Comparison of ENCODE assay signal across 1 cellular context in genomic region chr16:28491970-28492474, GRCh38.
TF ChIP-seq lines count a peak whose summit lies in the region.

TSS of gene CLN3 (minus strand) at chr16:28492074. CDS start at chr16:28491759, 315 bp downstream.

TF ChIP-seq in K562, 482 proteins besides CTCF, POLR2A, EP300 and RAD21 (continued from another document and continues in another):
- TF ChIP-seq MITF (IDR thresholded peaks at IDR 0.05) (peak; percentile 99), PHTF2 (CRISPR knock-in tag; IDR thresholded peaks at IDR 0.05) (no peak), MAFG (tag; conservative IDR thresholded peaks at IDR 0.05) (no peak), ZBTB12 (CRISPR knock-in tag; IDR thresholded peaks at IDR 0.05) (peak; percentile 25; the same call in 1 of the 2 replicates), ATF1 (CRISPR knock-in tag; IDR thresholded peaks at IDR 0.05) (no peak), ATF1 (tag; IDR thresholded peaks at IDR 0.05) (peak; percentile 89), ZNF224 (CRISPR knock-in tag; IDR thresholded peaks at IDR 0.05) (no peak), IFI16 (CRISPR knock-in tag; IDR thresholded peaks at IDR 0.05) (no peak), MTA1 (IDR thresholded peaks at IDR 0.05; ENCODE audit: borderline replicate concordance) (no peak), STAG1 (CRISPR knock-in tag; IDR thresholded peaks at IDR 0.05; ENCODE audit: borderline replicate concordance) (no peak), MXI1 (IDR thresholded peaks at IDR 0.05; ENCODE audit: low read depth, low read length) (no peak), SIN3A (IDR thresholded peaks at IDR 0.05; ENCODE audit: borderline replicate concordance in 2 of 2, control insufficient read depth in 1 of 2, low read depth in 2 of 2, low read length in 2 of 2) (peak; percentile 80 to 93), ELF4 (CRISPR knock-in tag; IDR thresholded peaks at IDR 0.05) (peak; percentile 96), TRIM28 (IDR thresholded peaks at IDR 0.05) (peak; percentile 35; the same call in 1 of the 2 replicates), HMGXB4 (CRISPR knock-in tag; IDR thresholded peaks at IDR 0.05) (peak; percentile 32; the same call in 1 of the 2 replicates), NFXL1 (CRISPR knock-in tag; IDR thresholded peaks at IDR 0.05) (no peak), CBX5 (IDR thresholded peaks at IDR 0.05; ENCODE audit: borderline replicate concordance, low read depth) (no peak), BHLHE40 (IDR thresholded peaks at IDR 0.05; ENCODE audit: low read length) (peak; percentile 99), RFX1 (IDR thresholded peaks at IDR 0.05) (no peak), HIVEP1 (CRISPR knock-in tag; IDR thresholded peaks at IDR 0.05) (no peak), CBX2 (IDR thresholded peaks at IDR 0.05; ENCODE audit: insufficient read depth, low read length, poor library complexity, severe bottlenecking) (no peak), GMEB1 (CRISPR knock-in tag; IDR thresholded peaks at IDR 0.05) (peak; percentile 46), SPI1 (IDR thresholded peaks at IDR 0.05; ENCODE audit: borderline replicate concordance, low read depth, low read length) (0 out of 2 replicates have a peak, but pooled peaks have one; percentile 23), RNF219 (CRISPR knock-in tag; IDR thresholded peaks at IDR 0.05) (no peak), NFRKB (IDR thresholded peaks at IDR 0.05; ENCODE audit: low read depth) (peak; percentile 98), RBM22 (IDR thresholded peaks at IDR 0.05; ENCODE audit: low read depth, low read length, poor library complexity, severe bottlenecking) (no peak), HDAC3 (IDR thresholded peaks at IDR 0.05; ENCODE audit: borderline replicate concordance, partially characterized antibody) (no peak), FOXK2 (conservative IDR thresholded peaks at IDR 0.05 in 1 of 2, IDR thresholded peaks at IDR 0.05 in 1 of 2; ENCODE audit: low read depth in 2 of 2) (peak; percentile 88 to 93), ZNF263 (CRISPR knock-in tag; IDR thresholded peaks at IDR 0.05; ENCODE audit: borderline replicate concordance) (no peak), ZFP36 (IDR thresholded peaks at IDR 0.05; ENCODE audit: low read depth, low read length, partially characterized antibody) (no peak), TOE1 (IDR thresholded peaks at IDR 0.05; ENCODE audit: borderline replicate concordance) (peak; percentile 100), TOE1 (CRISPR knock-in tag; IDR thresholded peaks at IDR 0.05; ENCODE audit: borderline replicate concordance, low read depth) (no peak), NR2C2 (CRISPR knock-in tag; IDR thresholded peaks at IDR 0.05) (no peak), NR2C2 (tag; IDR thresholded peaks at IDR 0.05) (peak; percentile 92), ZNF696 (CRISPR knock-in tag; conservative IDR thresholded peaks at IDR 0.05) (no peak), JUN (IDR thresholded peaks at IDR 0.05; ENCODE audit: borderline replicate concordance, low read depth, low read length) (peak; percentile 10; the same call in 1 of the 2 replicates), JUN (CRISPR knock-in tag; IDR thresholded peaks at IDR 0.05; ENCODE audit: borderline replicate concordance) (0 out of 2 replicates have a peak, but pooled peaks have one; percentile 27), KDM4B (IDR thresholded peaks at IDR 0.05; ENCODE audit: borderline replicate concordance in 2 of 2, low read depth in 1 of 2) (peak in 1 of 2 experiments; percentile 90; a peak in 1 of 4 replicates), POLR3G (IDR thresholded peaks at IDR 0.05; ENCODE audit: extremely low read depth, insufficient read length, insufficient replicate concordance) (no peak)
- TF ChIP-seq, protein P1, sequence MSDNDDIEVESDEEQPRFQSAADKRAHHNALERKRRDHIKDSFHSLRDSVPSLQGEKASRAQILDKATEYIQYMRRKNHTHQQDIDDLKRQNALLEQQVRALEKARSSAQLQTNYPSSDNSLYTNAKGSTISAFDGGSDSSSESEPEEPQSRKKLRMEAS (CRISPR knock-in tag; IDR thresholded peaks at IDR 0.05): peak; percentile 97
- TF ChIP-seq, protein P2, sequence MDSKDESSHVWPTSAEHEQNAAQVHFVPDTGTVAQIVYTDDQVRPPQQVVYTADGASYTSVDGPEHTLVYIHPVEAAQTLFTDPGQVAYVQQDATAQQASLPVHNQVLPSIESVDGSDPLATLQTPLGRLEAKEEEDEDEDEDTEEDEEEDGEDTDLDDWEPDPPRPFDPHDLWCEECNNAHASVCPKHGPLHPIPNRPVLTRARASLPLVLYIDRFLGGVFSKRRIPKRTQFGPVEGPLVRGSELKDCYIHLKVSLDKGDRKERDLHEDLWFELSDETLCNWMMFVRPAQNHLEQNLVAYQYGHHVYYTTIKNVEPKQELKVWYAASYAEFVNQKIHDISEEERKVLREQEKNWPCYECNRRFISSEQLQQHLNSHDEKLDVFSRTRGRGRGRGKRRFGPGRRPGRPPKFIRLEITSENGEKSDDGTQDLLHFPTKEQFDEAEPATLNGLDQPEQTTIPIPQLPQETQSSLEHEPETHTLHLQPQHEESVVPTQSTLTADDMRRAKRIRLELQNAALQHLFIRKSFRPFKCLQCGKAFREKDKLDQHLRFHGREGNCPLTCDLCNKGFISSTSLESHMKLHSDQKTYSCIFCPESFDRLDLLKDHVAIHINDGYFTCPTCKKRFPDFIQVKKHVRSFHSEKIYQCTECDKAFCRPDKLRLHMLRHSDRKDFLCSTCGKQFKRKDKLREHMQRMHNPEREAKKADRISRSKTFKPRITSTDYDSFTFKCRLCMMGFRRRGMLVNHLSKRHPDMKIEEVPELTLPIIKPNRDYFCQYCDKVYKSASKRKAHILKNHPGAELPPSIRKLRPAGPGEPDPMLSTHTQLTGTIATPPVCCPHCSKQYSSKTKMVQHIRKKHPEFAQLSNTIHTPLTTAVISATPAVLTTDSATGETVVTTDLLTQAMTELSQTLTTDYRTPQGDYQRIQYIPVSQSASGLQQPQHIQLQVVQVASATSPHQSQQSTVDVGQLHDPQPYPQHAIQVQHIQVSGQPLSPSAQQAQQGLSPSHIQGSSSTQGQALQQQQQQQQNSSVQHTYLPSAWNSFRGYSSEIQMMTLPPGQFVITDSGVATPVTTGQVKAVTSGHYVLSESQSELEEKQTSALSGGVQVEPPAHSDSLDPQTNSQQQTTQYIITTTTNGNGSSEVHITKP (IDR thresholded peaks at IDR 0.05; ENCODE audit: partially characterized antibody): no peak
- TF ChIP-seq, protein P3, sequence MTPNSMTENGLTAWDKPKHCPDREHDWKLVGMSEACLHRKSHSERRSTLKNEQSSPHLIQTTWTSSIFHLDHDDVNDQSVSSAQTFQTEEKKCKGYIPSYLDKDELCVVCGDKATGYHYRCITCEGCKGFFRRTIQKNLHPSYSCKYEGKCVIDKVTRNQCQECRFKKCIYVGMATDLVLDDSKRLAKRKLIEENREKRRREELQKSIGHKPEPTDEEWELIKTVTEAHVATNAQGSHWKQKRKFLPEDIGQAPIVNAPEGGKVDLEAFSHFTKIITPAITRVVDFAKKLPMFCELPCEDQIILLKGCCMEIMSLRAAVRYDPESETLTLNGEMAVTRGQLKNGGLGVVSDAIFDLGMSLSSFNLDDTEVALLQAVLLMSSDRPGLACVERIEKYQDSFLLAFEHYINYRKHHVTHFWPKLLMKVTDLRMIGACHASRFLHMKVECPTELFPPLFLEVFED (CRISPR knock-in tag; conservative IDR thresholded peaks at IDR 0.05): no peak
- TF ChIP-seq, protein P4, sequence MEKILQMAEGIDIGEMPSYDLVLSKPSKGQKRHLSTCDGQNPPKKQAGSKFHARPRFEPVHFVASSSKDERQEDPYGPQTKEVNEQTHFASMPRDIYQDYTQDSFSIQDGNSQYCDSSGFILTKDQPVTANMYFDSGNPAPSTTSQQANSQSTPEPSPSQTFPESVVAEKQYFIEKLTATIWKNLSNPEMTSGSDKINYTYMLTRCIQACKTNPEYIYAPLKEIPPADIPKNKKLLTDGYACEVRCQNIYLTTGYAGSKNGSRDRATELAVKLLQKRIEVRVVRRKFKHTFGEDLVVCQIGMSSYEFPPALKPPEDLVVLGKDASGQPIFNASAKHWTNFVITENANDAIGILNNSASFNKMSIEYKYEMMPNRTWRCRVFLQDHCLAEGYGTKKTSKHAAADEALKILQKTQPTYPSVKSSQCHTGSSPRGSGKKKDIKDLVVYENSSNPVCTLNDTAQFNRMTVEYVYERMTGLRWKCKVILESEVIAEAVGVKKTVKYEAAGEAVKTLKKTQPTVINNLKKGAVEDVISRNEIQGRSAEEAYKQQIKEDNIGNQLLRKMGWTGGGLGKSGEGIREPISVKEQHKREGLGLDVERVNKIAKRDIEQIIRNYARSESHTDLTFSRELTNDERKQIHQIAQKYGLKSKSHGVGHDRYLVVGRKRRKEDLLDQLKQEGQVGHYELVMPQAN (IDR thresholded peaks at IDR 0.05; ENCODE audit: borderline replicate concordance): peak; percentile 97
- TF ChIP-seq, protein P5, sequence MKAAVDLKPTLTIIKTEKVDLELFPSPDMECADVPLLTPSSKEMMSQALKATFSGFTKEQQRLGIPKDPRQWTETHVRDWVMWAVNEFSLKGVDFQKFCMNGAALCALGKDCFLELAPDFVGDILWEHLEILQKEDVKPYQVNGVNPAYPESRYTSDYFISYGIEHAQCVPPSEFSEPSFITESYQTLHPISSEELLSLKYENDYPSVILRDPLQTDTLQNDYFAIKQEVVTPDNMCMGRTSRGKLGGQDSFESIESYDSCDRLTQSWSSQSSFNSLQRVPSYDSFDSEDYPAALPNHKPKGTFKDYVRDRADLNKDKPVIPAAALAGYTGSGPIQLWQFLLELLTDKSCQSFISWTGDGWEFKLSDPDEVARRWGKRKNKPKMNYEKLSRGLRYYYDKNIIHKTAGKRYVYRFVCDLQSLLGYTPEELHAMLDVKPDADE (conservative IDR thresholded peaks at IDR 0.05; ENCODE audit: control insufficient read depth, low read depth, low read length): peak; percentile 68; the same call in 1 of the 2 replicates
